Comparison of ENCODE assay signal across 20 cellular contexts in the genomic region with DNA sequence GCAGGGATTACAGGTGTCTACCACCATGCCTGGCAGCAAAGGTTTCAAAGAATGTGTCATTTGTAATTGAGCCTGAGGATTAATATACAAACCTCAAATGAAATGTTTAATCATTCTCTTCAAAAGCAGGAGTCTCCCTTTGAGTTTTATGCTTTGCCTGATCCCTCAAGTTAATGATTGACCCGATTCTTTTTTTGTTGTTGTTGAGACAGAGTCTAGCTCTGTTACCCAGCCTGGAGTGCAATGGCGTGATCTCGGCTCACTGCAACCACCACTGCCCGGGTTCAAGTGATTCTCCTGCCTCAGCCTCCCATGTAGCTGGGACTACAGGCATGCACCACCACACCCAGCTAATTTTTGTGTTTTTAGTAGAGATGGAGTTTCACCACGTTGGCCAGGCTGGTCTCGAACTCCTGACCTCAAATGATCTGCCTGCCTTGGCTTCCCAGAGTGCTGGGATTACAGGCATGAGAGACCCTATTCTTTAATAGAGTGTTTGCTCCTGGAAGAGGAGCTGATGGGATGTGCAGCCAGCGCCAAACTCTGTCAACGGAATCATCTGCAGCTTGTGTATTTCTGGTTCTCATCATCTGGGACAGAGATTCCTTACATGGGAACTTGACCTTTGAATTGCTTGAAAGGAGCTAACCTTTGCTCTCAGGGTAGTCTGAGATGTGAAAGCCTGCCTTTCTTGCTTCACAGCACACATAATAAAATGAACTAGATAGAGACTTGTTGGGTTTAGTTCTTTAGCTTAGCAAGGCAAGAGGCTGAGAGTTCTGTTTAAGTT.
DNase-seq lines count a peak whose midpoint lies in the region; ATAC-seq and TF ChIP-seq lines count a peak whose summit lies in the region.
"Had no signal": no experiment of that assay in that cellular context is flagged by ENCODE, and none has a peak within 500 bp of the region (broad histone marks: within the 10 kb centered on the region; RNA-seq: fewer than 3 reads in every experiment).

No MANE protein-coding gene starts in this region.

- TF ChIP-seq CTCF in progenitor cell of endocrine pancreas (IDR thresholded peaks at IDR 0.05; ENCODE audit: unreplicated experiment), result no peak

- peak overlapping the region in 10 of 11 experiments; percentile 12 to 85 (median 72); a peak in 17 of 22 replicates for H3K4me2 ChIP-seq in BLaER1 treated with 17β-estradiol and CSF1 and Interleukin-3, amounts not matched to agents 10 nM and 100 nM

- peak; percentile 29 for DNase-seq in SK-N-DZ (ENCODE audit: low spot score)
- peak in 2 of 3 donors; percentile 31 to 53 for DNase-seq in right cardiac atrium
- no peak for DNase-seq in progenitor cell of endocrine pancreas (ENCODE audit: low spot score, unreplicated experiment)
- DNase-seq in activated T-cell treated with anti-CD3 and anti-CD28 coated beads, Interleukin-2, amount 50 U/mL, for 4 hours, result no peak
- no peak for DNase-seq in stimulated activated effector memory CD8-positive, alpha-beta T cell treated with anti-CD3 and anti-CD28 coated beads, Interleukin-12 subunit alpha, Interleukin-12 subunit beta, amount 100 ng/mL, for 72 hours (ENCODE audit: low spot score in 2 of 2)
- no peak for DNase-seq in activated CD4-positive, alpha-beta T cell treated with anti-CD3 and anti-CD28 coated beads, Interleukin-2, amount 10 ng/mL, durations not matched to agents 7 days and 5 days
- no peak for DNase-seq in SKM-1 treated with dmso at 0.1 percent for 144 hours (lab: John Stamatoyannopoulos, UW; ENCODE audit: unreplicated experiment)
- DNase-seq: activated naive CD4-positive, alpha-beta T cell treated with anti-CD3 and anti-CD28 coated beads, Interleukin-2, amount 10 ng/mL, durations not matched to agents 7 days and 5 days; aorta; CD8-positive, alpha-beta T cell; H9; IMR-90; naive thymus-derived CD4-positive, alpha-beta T cell; NCI-H1694 treated with DMSO at 0.1 percent for 48 hours; NK-92 treated with Interleukin-12 subunit alpha and Interleukin-12 subunit beta, amount 100 ng/mL, for 24 hours; RPMI8226; stimulated activated CD4-positive, alpha-beta T cell treated with anti-CD3 and anti-CD28 coated beads, Interleukin-15, amount 100 ng/mL, for 24 hours had no signal

- no peak overlapping the region for H3K4me3 ChIP-seq in BLaER1 treated with 17β-estradiol and CSF1 and Interleukin-3, amounts not matched to agents 10 nM and 100 nM
- no peak overlapping the region for H3K4me3 ChIP-seq in right cardiac atrium (ENCODE audit: low read length)
- H3K4me3 ChIP-seq: thoracic aorta had no signal

- peaks cover 0 to 13% (median 5%) of the 10 kb centered on the region in 11 experiments; a peak in 7 of 22 replicates for H3K9me3 ChIP-seq in BLaER1 treated with 17β-estradiol and CSF1 and Interleukin-3, amounts not matched to agents 10 nM and 100 nM (replicated peaks in 1 of 11)
- H3K9me3 ChIP-seq in right cardiac atrium (ENCODE audit: control insufficient read depth, low read length), result no peaks in the 10 kb centered on the region
- H3K9me3 ChIP-seq: thoracic aorta had no signal

- peak; percentile 27 to 48 for ATAC-seq in right cardiac atrium
- no peak for ATAC-seq in activated T-cell treated with anti-CD3 and anti-CD28 coated beads, Interleukin-2, amount 50 U/mL, for 4 hours
- ATAC-seq in stimulated activated effector memory CD8-positive, alpha-beta T cell treated with anti-CD3 and anti-CD28 coated beads, Interleukin-12 subunit alpha, Interleukin-12 subunit beta, amount 100 ng/mL, for 72 hours, result no peak
- ATAC-seq: CD8-positive, alpha-beta T cell; naive thymus-derived CD4-positive, alpha-beta T cell; stimulated activated memory B cell treated with anti-CD40 and anti-IgM and Interleukin-4, amounts not matched to agents 10 μg/mL and 1 μg/mL and 100 μg/mL, for 72 hours had no signal

- CTCF ChIA-PET in activated CD4-positive, alpha-beta T cell treated with anti-CD3 and anti-CD28 coated beads, Interleukin-2, amount 10 ng/mL, durations not matched to agents 7 days and 5 days (lab: Charles Lee), result interaction anchor here (0.6 kb wide), 1 partner anchor 51 kb away, joined by 3 read pairs; no protein-coding TSS in a partner anchor

- intact Hi-C loops in right cardiac atrium (cut with DNase I), result no loop called here

- POLR2A ChIA-PET in activated CD4-positive, alpha-beta T cell treated with anti-CD3 and anti-CD28 coated beads, Interleukin-2, amount 10 ng/mL, durations not matched to agents 7 days and 5 days (lab: Charles Lee), result interaction anchor here (0.6 kb wide), 1 partner anchor 203 kb away, joined by 10 read pairs; no protein-coding TSS in a partner anchor

- no peak overlapping the region for H3K4me3 Mint-ChIP-seq in progenitor cell of endocrine pancreas (ENCODE audit: low read depth)
- no peak overlapping the region for H3K4me3 Mint-ChIP-seq in activated T-cell treated with anti-CD3 and anti-CD28 coated beads, Interleukin-2, amount 50 U/mL, for 4 hours
- no peak overlapping the region for H3K4me3 Mint-ChIP-seq in stimulated activated effector memory CD8-positive, alpha-beta T cell treated with anti-CD3 and anti-CD28 coated beads, Interleukin-12 subunit alpha, Interleukin-12 subunit beta, amount 100 ng/mL, for 72 hours
- no peak overlapping the region for H3K4me3 Mint-ChIP-seq in activated CD4-positive, alpha-beta T cell treated with anti-CD3 and anti-CD28 coated beads, Interleukin-2, amount 10 ng/mL, durations not matched to agents 7 days and 5 days
- H3K4me3 Mint-ChIP-seq: activated naive CD4-positive, alpha-beta T cell treated with anti-CD3 and anti-CD28 coated beads, Interleukin-2, amount 10 ng/mL, durations not matched to agents 7 days and 5 days; CD8-positive, alpha-beta T cell; H9; naive thymus-derived CD4-positive, alpha-beta T cell; stimulated activated memory B cell treated with anti-CD40 and anti-IgM and Interleukin-4, amounts not matched to agents 10 μg/mL and 1 μg/mL and 100 μg/mL, for 72 hours had no signal

- H3K27me3 ChIP-seq in BLaER1 treated with 17β-estradiol and CSF1 and Interleukin-3, amounts not matched to agents 10 nM and 100 nM, result no peaks in the 10 kb centered on the region
- H3K27me3 ChIP-seq in right cardiac atrium (ENCODE audit: control insufficient read depth, insufficient read depth), result no peaks in the 10 kb centered on the region

- H3K27ac ChIP-seq in BLaER1 treated with 17β-estradiol and CSF1 and Interleukin-3, amounts not matched to agents 10 nM and 100 nM, result peak overlapping the region in 2 of 11 experiments; percentile 29 to 62; a peak in 3 of 22 replicates
- H3K27ac ChIP-seq in right cardiac atrium (ENCODE audit: low read length), result no peak overlapping the region
- H3K27ac ChIP-seq: thoracic aorta had no signal

- H3K4me1 Mint-ChIP-seq in progenitor cell of endocrine pancreas (ENCODE audit: low read depth), result peaks cover 18% of the 10 kb centered on the region
- no peaks in the 10 kb centered on the region for H3K4me1 Mint-ChIP-seq in activated T-cell treated with anti-CD3 and anti-CD28 coated beads, Interleukin-2, amount 50 U/mL, for 4 hours (ENCODE audit: low read depth)
- no peaks in the 10 kb centered on the region for H3K4me1 Mint-ChIP-seq in stimulated activated effector memory CD8-positive, alpha-beta T cell treated with anti-CD3 and anti-CD28 coated beads, Interleukin-12 subunit alpha, Interleukin-12 subunit beta, amount 100 ng/mL, for 72 hours
- H3K4me1 Mint-ChIP-seq in activated CD4-positive, alpha-beta T cell treated with anti-CD3 and anti-CD28 coated beads, Interleukin-2, amount 10 ng/mL, durations not matched to agents 7 days and 5 days, result no peaks in the 10 kb centered on the region
- H3K4me1 Mint-ChIP-seq: activated naive CD4-positive, alpha-beta T cell treated with anti-CD3 and anti-CD28 coated beads, Interleukin-2, amount 10 ng/mL, durations not matched to agents 7 days and 5 days; naive thymus-derived CD4-positive, alpha-beta T cell; stimulated activated memory B cell treated with anti-CD40 and anti-IgM and Interleukin-4, amounts not matched to agents 10 μg/mL and 1 μg/mL and 100 μg/mL, for 72 hours had no signal

- peaks cover 37 to 75% (median 61%) of the 10 kb centered on the region in 10 experiments for H3K4me1 ChIP-seq in BLaER1 treated with 17β-estradiol and CSF1 and Interleukin-3, amounts not matched to agents 10 nM and 100 nM
- no peaks in the 10 kb centered on the region for H3K4me1 ChIP-seq in right cardiac atrium (ENCODE audit: control insufficient read depth, insufficient read depth, low read length)

- H3K36me3 Mint-ChIP-seq in progenitor cell of endocrine pancreas (ENCODE audit: insufficient read depth), result no peaks in the 10 kb centered on the region
- no peaks in the 10 kb centered on the region for H3K36me3 Mint-ChIP-seq in activated T-cell treated with anti-CD3 and anti-CD28 coated beads, Interleukin-2, amount 50 U/mL, for 4 hours (ENCODE audit: insufficient read depth)
- H3K36me3 Mint-ChIP-seq in stimulated activated effector memory CD8-positive, alpha-beta T cell treated with anti-CD3 and anti-CD28 coated beads, Interleukin-12 subunit alpha, Interleukin-12 subunit beta, amount 100 ng/mL, for 72 hours, result no peaks in the 10 kb centered on the region
- H3K36me3 Mint-ChIP-seq in activated CD4-positive, alpha-beta T cell treated with anti-CD3 and anti-CD28 coated beads, Interleukin-2, amount 10 ng/mL, durations not matched to agents 7 days and 5 days (ENCODE audit: low read depth), result no peaks in the 10 kb centered on the region
- H3K36me3 Mint-ChIP-seq: activated naive CD4-positive, alpha-beta T cell treated with anti-CD3 and anti-CD28 coated beads, Interleukin-2, amount 10 ng/mL, durations not matched to agents 7 days and 5 days; CD8-positive, alpha-beta T cell; naive thymus-derived CD4-positive, alpha-beta T cell; stimulated activated memory B cell treated with anti-CD40 and anti-IgM and Interleukin-4, amounts not matched to agents 10 μg/mL and 1 μg/mL and 100 μg/mL, for 72 hours had no signal

- no peak overlapping the region for H3K9ac ChIP-seq in BLaER1 treated with 17β-estradiol and CSF1 and Interleukin-3, amounts not matched to agents 10 nM and 100 nM

- 66% methylated on average over 8 of the region's 8 CpGs for WGBS in right cardiac atrium

- peak overlapping the region; percentile 56 for H3K27ac Mint-ChIP-seq in progenitor cell of endocrine pancreas
- no peak overlapping the region for H3K27ac Mint-ChIP-seq in stimulated activated effector memory CD8-positive, alpha-beta T cell treated with anti-CD3 and anti-CD28 coated beads, Interleukin-12 subunit alpha, Interleukin-12 subunit beta, amount 100 ng/mL, for 72 hours
- no peak overlapping the region for H3K27ac Mint-ChIP-seq in activated CD4-positive, alpha-beta T cell treated with anti-CD3 and anti-CD28 coated beads, Interleukin-2, amount 10 ng/mL, durations not matched to agents 7 days and 5 days
- H3K27ac Mint-ChIP-seq: activated naive CD4-positive, alpha-beta T cell treated with anti-CD3 and anti-CD28 coated beads, Interleukin-2, amount 10 ng/mL, durations not matched to agents 7 days and 5 days; CD8-positive, alpha-beta T cell; H9; naive thymus-derived CD4-positive, alpha-beta T cell; stimulated activated memory B cell treated with anti-CD40 and anti-IgM and Interleukin-4, amounts not matched to agents 10 μg/mL and 1 μg/mL and 100 μg/mL, for 72 hours had no signal

- H4K20me1 ChIP-seq in BLaER1 treated with 17β-estradiol and CSF1 and Interleukin-3, amounts not matched to agents 10 nM and 100 nM, result no peaks in the 10 kb centered on the region

- peaks cover 5% of the 10 kb centered on the region for H3K9me3 Mint-ChIP-seq in progenitor cell of endocrine pancreas (ENCODE audit: low read depth)
- no peaks in the 10 kb centered on the region for H3K9me3 Mint-ChIP-seq in activated T-cell treated with anti-CD3 and anti-CD28 coated beads, Interleukin-2, amount 50 U/mL, for 4 hours
- H3K9me3 Mint-ChIP-seq in stimulated activated effector memory CD8-positive, alpha-beta T cell treated with anti-CD3 and anti-CD28 coated beads, Interleukin-12 subunit alpha, Interleukin-12 subunit beta, amount 100 ng/mL, for 72 hours, result no peaks in the 10 kb centered on the region
- H3K9me3 Mint-ChIP-seq in activated CD4-positive, alpha-beta T cell treated with anti-CD3 and anti-CD28 coated beads, Interleukin-2, amount 10 ng/mL, durations not matched to agents 7 days and 5 days, result no peaks in the 10 kb centered on the region
- H3K9me3 Mint-ChIP-seq: activated naive CD4-positive, alpha-beta T cell treated with anti-CD3 and anti-CD28 coated beads, Interleukin-2, amount 10 ng/mL, durations not matched to agents 7 days and 5 days; H9; stimulated activated memory B cell treated with anti-CD40 and anti-IgM and Interleukin-4, amounts not matched to agents 10 μg/mL and 1 μg/mL and 100 μg/mL, for 72 hours had no signal

- no peaks in the 10 kb centered on the region for H3K36me3 ChIP-seq in BLaER1 treated with 17β-estradiol and CSF1 and Interleukin-3, amounts not matched to agents 10 nM and 100 nM
- H3K36me3 ChIP-seq: thoracic aorta had no signal

- H3K27me3 Mint-ChIP-seq in progenitor cell of endocrine pancreas, result peaks cover 19% of the 10 kb centered on the region
- peaks cover 7% of the 10 kb centered on the region for H3K27me3 Mint-ChIP-seq in activated T-cell treated with anti-CD3 and anti-CD28 coated beads, Interleukin-2, amount 50 U/mL, for 4 hours (ENCODE audit: low read depth)
- peaks cover 1% of the 10 kb centered on the region for H3K27me3 Mint-ChIP-seq in activated CD4-positive, alpha-beta T cell treated with anti-CD3 and anti-CD28 coated beads, Interleukin-2, amount 10 ng/mL, durations not matched to agents 7 days and 5 days
- H3K27me3 Mint-ChIP-seq: activated naive CD4-positive, alpha-beta T cell treated with anti-CD3 and anti-CD28 coated beads, Interleukin-2, amount 10 ng/mL, durations not matched to agents 7 days and 5 days; stimulated activated memory B cell treated with anti-CD40 and anti-IgM and Interleukin-4, amounts not matched to agents 10 μg/mL and 1 μg/mL and 100 μg/mL, for 72 hours had no signal

Comparison
In these comparisons a context has a peak if more than half of its experiments do, and no peak if none do; other contexts are left out.
1. DNase-seq: peak in SK-N-DZ (single experiment) and right cardiac atrium (2 of 3); none in progenitor cell of endocrine pancreas (single experiment), activated T-cell treated with anti-CD3 and anti-CD28 coated beads, Interleukin-2, amount 50 U/mL, for 4 hours (single experiment), stimulated activated effector memory CD8-positive, alpha-beta T cell treated with anti-CD3 and anti-CD28 coated beads, Interleukin-12 subunit alpha, Interleukin-12 subunit beta, amount 100 ng/mL, for 72 hours (0 of 2), activated CD4-positive, alpha-beta T cell treated with anti-CD3 and anti-CD28 coated beads, Interleukin-2, amount 10 ng/mL, durations not matched to agents 7 days and 5 days (single experiment) and SKM-1 treated with dmso at 0.1 percent for 144 hours (single experiment).
2. ATAC-seq: peak in right cardiac atrium (2 of 2); none in activated T-cell treated with anti-CD3 and anti-CD28 coated beads, Interleukin-2, amount 50 U/mL, for 4 hours (0 of 2) and stimulated activated effector memory CD8-positive, alpha-beta T cell treated with anti-CD3 and anti-CD28 coated beads, Interleukin-12 subunit alpha, Interleukin-12 subunit beta, amount 100 ng/mL, for 72 hours (single experiment).